12 cellular contexts compared by ENCODE assay signal in genomic region chr9:99264070-99264469, GRCh38. TPM values are rescaled to one million over a fixed set of nuclear protein-coding genes. Genes with fewer than 3 reads are reported as not detected.
DNase-seq lines count a peak whose midpoint lies in the region; TF ChIP-seq lines count a peak whose summit lies in the region.
"Had no signal": no experiment of that assay in that cellular context is flagged by ENCODE, and none has a peak within 500 bp of the region (broad histone marks: within the 10 kb centered on the region; RNA-seq: fewer than 3 reads in every experiment).

No MANE protein-coding gene starts in this region.

- no peak overlapping the region for H3K27ac Mint-ChIP-seq in chondrocyte (ENCODE audit: unreplicated experiment)

- TF ChIP-seq CTCF in chondrocyte (IDR thresholded peaks at IDR 0.05), result peak; percentile 49

- DNase-seq in activated naive CD4-positive, alpha-beta T cell treated with anti-CD3 and anti-CD28 coated beads, Interleukin-2, amount 50 U/mL, for 16 hours, result peak; percentile 24
- no peak for DNase-seq in activated naive CD4-positive, alpha-beta T cell treated with Interleukin-2 at 50 U/mL for 16 hours
- DNase-seq in MV-4-11 (lab: John Stamatoyannopoulos, UW) (peak; percentile 7), chondrocyte (ENCODE audit: low spot score) (no peak), NCI-H510A (lab: John Stamatoyannopoulos, UW) (no peak), SIG-M5 (lab: John Stamatoyannopoulos, UW) (no peak), NCI-H2081 (lab: John Stamatoyannopoulos, UW) (no peak)
- peak; percentile 11 for DNase-seq in stimulated activated CD4-positive, alpha-beta T cell treated with anti-CD3 and anti-CD28 coated beads, Interleukin-1b, Interleukin-23, amount 100 ng/mL, for 48 hours
- DNase-seq: activated effector memory CD4-positive, alpha-beta T cell treated with Interleukin-2 at 50 U/mL for 16 hours; NCI-H1436; small intestine; substantia nigra had no signal

- peaks cover 2% of the 10 kb centered on the region for H3K36me3 Mint-ChIP-seq in chondrocyte (ENCODE audit: low read depth)

- H3K9me3 Mint-ChIP-seq in chondrocyte (ENCODE audit: low read depth), result no peaks in the 10 kb centered on the region

- peaks cover 13% of the 10 kb centered on the region for H3K4me1 Mint-ChIP-seq in chondrocyte (ENCODE audit: low read depth)

- no peak overlapping the region for H3K4me3 Mint-ChIP-seq in chondrocyte (ENCODE audit: unreplicated experiment)

- H3K27me3 Mint-ChIP-seq in chondrocyte (ENCODE audit: low read depth), result no peaks in the 10 kb centered on the region

RNA-seq across cellular contexts. Expression of gene SEC61B, which starts 42.0 kb away (rescaled TPM):
- 167 to 218 TPM (median 181 TPM) in 3 replicates for total RNA-seq in chondrocyte

RNA-seq across cellular contexts. Expression of gene ALG2, which starts 42.3 kb away (rescaled TPM):
- 32.2 to 34.3 TPM (median 33.9 TPM) in 3 replicates for total RNA-seq in chondrocyte

Comparison
In these comparisons a context has a peak if more than half of its experiments do, and no peak if none do; other contexts are left out.
1. DNase-seq: peak in activated naive CD4-positive, alpha-beta T cell treated with anti-CD3 and anti-CD28 coated beads, Interleukin-2, amount 50 U/mL, for 16 hours (single experiment), MV-4-11 (single experiment) and stimulated activated CD4-positive, alpha-beta T cell treated with anti-CD3 and anti-CD28 coated beads, Interleukin-1b, Interleukin-23, amount 100 ng/mL, for 48 hours (single experiment); none in activated naive CD4-positive, alpha-beta T cell treated with Interleukin-2 at 50 U/mL for 16 hours (single experiment), chondrocyte (single experiment), NCI-H510A (single experiment), SIG-M5 (single experiment) and NCI-H2081 (0 of 2).